Comparison of ENCODE assay signal across 1 cellular context in genomic region chr16:88569985-88570690, GRCh38.
TF ChIP-seq lines count a peak whose summit lies in the region.

ZC3H18 (plus strand) TSS chr16:88570403; CDS start chr16:88577124, 6,721 bp downstream.

TF ChIP-seq in K562, 482 proteins besides CTCF, POLR2A, EP300 and RAD21 (continued from another document and continues in another):
- TF ChIP-seq ZNF407 (IDR thresholded peaks at IDR 0.05; ENCODE audit: low read depth), result peak; percentile 30; the same call in 1 of the 2 replicates
- TF ChIP-seq SRSF1 (IDR thresholded peaks at IDR 0.05; ENCODE audit: low read depth, low read length), result no peak
- TF ChIP-seq HINFP (tag; conservative IDR thresholded peaks at IDR 0.05; ENCODE audit: low read depth), result no peak
- TF ChIP-seq ZNF699 (CRISPR knock-in tag; IDR thresholded peaks at IDR 0.05; ENCODE audit: insufficient replicate concordance), result no peak
- no peak for TF ChIP-seq HMGXB4 (CRISPR knock-in tag; IDR thresholded peaks at IDR 0.05)
- TF ChIP-seq TCF3 (CRISPR knock-in tag; IDR thresholded peaks at IDR 0.05), result peak; percentile 33
- TF ChIP-seq ELF2 (CRISPR knock-in tag; IDR thresholded peaks at IDR 0.05), result peak; percentile 86
- no peak for TF ChIP-seq PHB2 (IDR thresholded peaks at IDR 0.05; ENCODE audit: low read depth)
- TF ChIP-seq PHF21A (IDR thresholded peaks at IDR 0.05; ENCODE audit: borderline replicate concordance, low read depth), result no peak
- no peak for TF ChIP-seq ZKSCAN8 (CRISPR knock-in tag; IDR thresholded peaks at IDR 0.05)
- no peak for TF ChIP-seq ZNF717 (CRISPR knock-in tag; IDR thresholded peaks at IDR 0.05)
- no peak for TF ChIP-seq ERF (CRISPR knock-in tag; IDR thresholded peaks at IDR 0.05)
- TF ChIP-seq ZNF79 (CRISPR knock-in tag; IDR thresholded peaks at IDR 0.05; ENCODE audit: low read depth), result no peak
- peak; percentile 40; the same call in 1 of the 2 replicates for TF ChIP-seq RNF2 (IDR thresholded peaks at IDR 0.05)
- no peak for TF ChIP-seq STAG1 (CRISPR knock-in tag; IDR thresholded peaks at IDR 0.05; ENCODE audit: borderline replicate concordance)
- TF ChIP-seq NR4A1 (CRISPR knock-in tag; IDR thresholded peaks at IDR 0.05), result no peak
- TF ChIP-seq NR4A1 (tag; IDR thresholded peaks at IDR 0.05), result 0 out of 2 replicates have a peak, but pooled peaks have one; percentile 69
- no peak for TF ChIP-seq ZNF324 (CRISPR knock-in tag; IDR thresholded peaks at IDR 0.05)
- no peak for TF ChIP-seq TCF7L2 (IDR thresholded peaks at IDR 0.05; ENCODE audit: low read depth, low read length)
- no peak for TF ChIP-seq MBD1 (CRISPR knock-in tag; IDR thresholded peaks at IDR 0.05)
- no peak for TF ChIP-seq HEY1 (CRISPR knock-in tag; IDR thresholded peaks at IDR 0.05; ENCODE audit: borderline replicate concordance)
- TF ChIP-seq CEBPZ (IDR thresholded peaks at IDR 0.05; ENCODE audit: borderline replicate concordance, low read depth, low read length), result no peak
- no peak for TF ChIP-seq CTCFL (IDR thresholded peaks at IDR 0.05; ENCODE audit: borderline replicate concordance, insufficient read depth, low read depth, low read length, poor library complexity, severe bottlenecking)
- no peak for TF ChIP-seq IRF1 (CRISPR knock-in tag; IDR thresholded peaks at IDR 0.05; ENCODE audit: borderline replicate concordance)
- TF ChIP-seq POLR2AphosphoS2 (IDR thresholded peaks at IDR 0.05; ENCODE audit: low read length), result no peak
- TF ChIP-seq NR3C1 (CRISPR knock-in tag; IDR thresholded peaks at IDR 0.05), result no peak
- TF ChIP-seq HLTF (IDR thresholded peaks at IDR 0.05), result no peak
- TF ChIP-seq ZNF408 (CRISPR knock-in tag; IDR thresholded peaks at IDR 0.05; ENCODE audit: low read depth), result no peak
- TF ChIP-seq HMBOX1 (IDR thresholded peaks at IDR 0.05), result no peak
- no peak for TF ChIP-seq MYBL2 (IDR thresholded peaks at IDR 0.05; ENCODE audit: low read depth)
- no peak for TF ChIP-seq MYBL2 (CRISPR knock-in tag; IDR thresholded peaks at IDR 0.05; ENCODE audit: borderline replicate concordance)
- TF ChIP-seq NFXL1 (CRISPR knock-in tag; IDR thresholded peaks at IDR 0.05), result no peak
- no peak for TF ChIP-seq ZNF785 (CRISPR knock-in tag; IDR thresholded peaks at IDR 0.05)
- TF ChIP-seq ZNF395 (CRISPR knock-in tag; IDR thresholded peaks at IDR 0.05), result peak; percentile 85
- no peak for TF ChIP-seq SNAPC5 (CRISPR knock-in tag; IDR thresholded peaks at IDR 0.05)
- TF ChIP-seq HDAC3 (IDR thresholded peaks at IDR 0.05; ENCODE audit: borderline replicate concordance, partially characterized antibody), result no peak
- TF ChIP-seq EHMT2 (IDR thresholded peaks at IDR 0.05), result no peak
- peak; percentile 81 for TF ChIP-seq HMGN3 (IDR thresholded peaks at IDR 0.05; ENCODE audit: borderline replicate concordance, extremely low read depth, insufficient read length, low read depth, low read length)
- no peak for TF ChIP-seq GTF2E2 (tag; IDR thresholded peaks at IDR 0.05)
